In the genomic region with DNA sequence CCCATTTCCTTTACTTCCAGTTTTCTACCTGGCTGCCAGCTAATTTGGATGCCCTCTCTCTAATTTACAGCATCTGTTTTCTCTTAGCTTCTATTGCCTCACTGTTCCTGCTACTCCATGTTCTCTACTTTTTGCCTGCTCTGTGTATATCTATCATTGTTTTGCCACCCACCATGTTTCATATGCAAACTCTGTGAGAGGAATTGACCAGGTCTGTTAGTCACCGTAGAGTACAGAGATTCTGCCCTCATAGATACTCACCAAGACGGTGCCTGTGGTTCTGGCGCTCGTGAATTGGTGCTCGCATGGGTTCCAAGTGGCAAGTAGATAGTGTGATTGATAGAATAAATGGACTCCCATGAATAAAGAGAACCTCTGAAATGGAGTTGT, we compare ENCODE assay signal across 1 cellular context.
TF ChIP-seq lines count a peak whose summit lies in the region.

No MANE protein-coding gene starts in this region.

TF ChIP-seq in HepG2, 621 proteins besides CTCF, POLR2A, EP300 and RAD21 (continued from another document):
- TF ChIP-seq, protein P1, sequence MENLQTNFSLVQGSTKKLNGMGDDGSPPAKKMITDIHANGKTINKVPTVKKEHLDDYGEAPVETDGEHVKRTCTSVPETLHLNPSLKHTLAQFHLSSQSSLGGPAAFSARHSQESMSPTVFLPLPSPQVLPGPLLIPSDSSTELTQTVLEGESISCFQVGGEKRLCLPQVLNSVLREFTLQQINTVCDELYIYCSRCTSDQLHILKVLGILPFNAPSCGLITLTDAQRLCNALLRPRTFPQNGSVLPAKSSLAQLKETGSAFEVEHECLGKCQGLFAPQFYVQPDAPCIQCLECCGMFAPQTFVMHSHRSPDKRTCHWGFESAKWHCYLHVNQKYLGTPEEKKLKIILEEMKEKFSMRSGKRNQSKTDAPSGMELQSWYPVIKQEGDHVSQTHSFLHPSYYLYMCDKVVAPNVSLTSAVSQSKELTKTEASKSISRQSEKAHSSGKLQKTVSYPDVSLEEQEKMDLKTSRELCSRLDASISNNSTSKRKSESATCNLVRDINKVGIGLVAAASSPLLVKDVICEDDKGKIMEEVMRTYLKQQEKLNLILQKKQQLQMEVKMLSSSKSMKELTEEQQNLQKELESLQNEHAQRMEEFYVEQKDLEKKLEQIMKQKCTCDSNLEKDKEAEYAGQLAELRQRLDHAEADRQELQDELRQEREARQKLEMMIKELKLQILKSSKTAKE (CRISPR knock-in tag; IDR thresholded peaks at IDR 0.05; ENCODE audit: borderline replicate concordance), result no peak
- TF ChIP-seq, protein P2, sequence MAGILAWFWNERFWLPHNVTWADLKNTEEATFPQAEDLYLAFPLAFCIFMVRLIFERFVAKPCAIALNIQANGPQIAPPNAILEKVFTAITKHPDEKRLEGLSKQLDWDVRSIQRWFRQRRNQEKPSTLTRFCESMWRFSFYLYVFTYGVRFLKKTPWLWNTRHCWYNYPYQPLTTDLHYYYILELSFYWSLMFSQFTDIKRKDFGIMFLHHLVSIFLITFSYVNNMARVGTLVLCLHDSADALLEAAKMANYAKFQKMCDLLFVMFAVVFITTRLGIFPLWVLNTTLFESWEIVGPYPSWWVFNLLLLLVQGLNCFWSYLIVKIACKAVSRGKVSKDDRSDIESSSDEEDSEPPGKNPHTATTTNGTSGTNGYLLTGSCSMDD (CRISPR knock-in tag; IDR thresholded peaks at IDR 0.05), result no peak
